Comparison of ENCODE assay signal across 20 cellular contexts in genomic region chr4:3502941-3503936, GRCh38. TPM values are rescaled to one million over a fixed set of nuclear protein-coding genes. Genes with fewer than 3 reads are reported as not detected.
"Had no signal": no experiment of that assay in that cellular context is flagged by ENCODE, and none has a peak within 500 bp of the region (broad histone marks: within the 10 kb centered on the region; RNA-seq: fewer than 3 reads in every experiment).

No MANE protein-coding gene starts in this region.

- H3K4me3 Mint-ChIP-seq: activated naive CD8-positive, alpha-beta T cell; dendritic cell treated with granulocyte-macrophage colony-stimulating factor and Interleukin-4, amounts not matched to agents 40 ng/mL and 50 ng/mL, for 4 days; effector memory CD8-positive, alpha-beta T cell; immature natural killer cell; naive thymus-derived CD8-positive, alpha-beta T cell had no signal

- H3K4me2 ChIP-seq: SK-N-SH had no signal

- H3K9me3 ChIP-seq: mucosa of descending colon, prostate gland, sigmoid colon, SK-N-SH, stomach, thoracic aorta, uterus had no signal

- H3K4me1 ChIP-seq: prostate gland, sigmoid colon, uterus had no signal

- H3K4me3 ChIP-seq: mucosa of descending colon, prostate gland, sigmoid colon, stomach, thoracic aorta, uterus had no signal

- DNase-seq: activated CD4-positive, alpha-beta T cell treated with anti-CD3 and anti-CD28 coated beads, Interleukin-2, amount 50 U/mL, for 1 hour; amygdala; brain microvascular endothelial cell; cerebellar nuclear complex; effector memory CD8-positive, alpha-beta T cell; immature natural killer cell; mammary epithelial cell; mucosa of descending colon; naive thymus-derived CD8-positive, alpha-beta T cell; occipital lobe; sigmoid colon; SK-N-SH; stimulated activated CD4-positive, alpha-beta T cell treated with anti-CD3 and anti-CD28 coated beads, Interleukin-2, amount 100 ng/mL, for 24 hours; stomach; uterus had no signal

- H3K9me3 Mint-ChIP-seq: dendritic cell treated with granulocyte-macrophage colony-stimulating factor and Interleukin-4, amounts not matched to agents 40 ng/mL and 50 ng/mL, for 4 days; effector memory CD8-positive, alpha-beta T cell; naive thymus-derived CD8-positive, alpha-beta T cell had no signal

- H3K36me3 Mint-ChIP-seq: activated naive CD8-positive, alpha-beta T cell had no signal

- H3K9ac ChIP-seq: SK-N-SH had no signal

- H3K27me3 ChIP-seq: brain microvascular endothelial cell, sigmoid colon, stomach, uterus had no signal

- H3K27ac Mint-ChIP-seq: activated naive CD8-positive, alpha-beta T cell; dendritic cell treated with granulocyte-macrophage colony-stimulating factor and Interleukin-4, amounts not matched to agents 40 ng/mL and 50 ng/mL, for 4 days; effector memory CD8-positive, alpha-beta T cell; immature natural killer cell had no signal

- H3K36me3 ChIP-seq: brain microvascular endothelial cell, prostate gland, uterus had no signal

- H3K27ac ChIP-seq: brain microvascular endothelial cell, prostate gland, sigmoid colon, stomach, thoracic aorta, uterus had no signal

- H3K27me3 Mint-ChIP-seq: activated naive CD8-positive, alpha-beta T cell; dendritic cell treated with granulocyte-macrophage colony-stimulating factor and Interleukin-4, amounts not matched to agents 40 ng/mL and 50 ng/mL, for 4 days; effector memory CD8-positive, alpha-beta T cell; naive thymus-derived CD8-positive, alpha-beta T cell had no signal

RNA-seq across cellular contexts. Expression of gene DOK7, which starts 40.1 kb away (rescaled TPM):
- total RNA-seq: naive thymus-derived CD8-positive, alpha-beta T cell; occipital lobe; T-helper 1 cell treated with Interleukin-12 subunit alpha and Interleukin-12 subunit beta and Interleukin-4 antibody, amounts not matched to agents 30 ng/mL and 1 ng/mL, for 36 hours had no signal
- polyA plus RNA-seq: SK-N-SH had no signal
